ENCODE assay signal across 16 cellular contexts in the genomic region with DNA sequence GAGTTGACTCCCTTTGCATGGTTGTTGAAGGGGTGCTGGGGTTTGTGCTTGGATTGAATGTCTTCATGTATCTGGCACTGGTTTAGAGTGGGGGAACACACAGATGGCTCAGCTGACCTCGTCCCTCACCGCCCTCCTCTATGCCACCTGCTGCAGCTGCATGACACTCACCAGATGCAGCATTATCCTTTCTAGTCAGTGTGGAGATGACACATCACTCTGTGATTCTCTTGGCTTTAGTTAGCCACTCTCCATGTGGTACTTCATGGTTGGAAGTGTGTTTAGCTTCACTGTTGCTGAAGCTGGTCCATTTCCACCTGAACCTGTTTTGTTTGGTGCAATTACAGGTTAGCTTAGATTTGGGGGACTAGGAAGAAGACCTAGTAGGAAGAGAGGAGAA. TPM values are rescaled to one million over a fixed set of nuclear protein-coding genes. Genes with fewer than 3 reads are reported as not detected.
DNase-seq lines count a peak whose midpoint lies in the region; ATAC-seq and TF ChIP-seq lines count a peak whose summit lies in the region.
"Had no signal": no experiment of that assay in that cellular context is flagged by ENCODE, and none has a peak within 500 bp of the region (broad histone marks: within the 10 kb centered on the region; RNA-seq: fewer than 3 reads in every experiment).

No MANE protein-coding gene starts in this region.

- POLR2A ChIA-PET in SK-N-SH (lab: Yijun Ruan, JAX) = no interaction called here

- no peaks in the 10 kb centered on the region for H3K36me3 ChIP-seq in SK-N-SH (replicated peaks in 1 of 2; ENCODE audit: control insufficient read depth in 1 of 2, insufficient read depth in 2 of 2, low read length in 1 of 2)
- H3K36me3 ChIP-seq: HAP-1 had no signal

- no peaks in the 10 kb centered on the region for H3K9me2 ChIP-seq in SK-N-SH

- DNase-seq in AG20443 (ENCODE audit: low spot score) = peak; percentile 66
- peak; percentile 48 for DNase-seq in HS-5 (ENCODE audit: low read depth)
- no peak for DNase-seq in SK-N-SH
- DNase-seq in foreskin fibroblast = peak; percentile 60 to 76
- DNase-seq in left ventricle myocardium superior = no peak
- no peak for DNase-seq in cerebellar cortex (ENCODE audit: low spot score)
- DNase-seq in NCI-H82 (lab: John Stamatoyannopoulos, UW) = no peak
- DNase-seq in omental fat pad (ENCODE audit: low spot score) = no peak
- DNase-seq: activated CD4-positive, alpha-beta T cell treated with anti-CD3 and anti-CD28 coated beads for 36 hours; activated naive CD8-positive, alpha-beta T cell treated with anti-CD3 and anti-CD28 coated beads, Interleukin-2, amount 10 ng/mL, durations not matched to agents 7 days and 5 days; DMS153; NCI-H1105 treated with DMSO at 0.1 percent for 48 hours; posterior cingulate gyrus; stimulated activated CD4-positive, alpha-beta T cell treated with anti-CD3 and anti-CD28 coated beads, Interleukin-1b, Interleukin-23, amount 100 ng/mL, for 48 hours had no signal

- no peak for TF ChIP-seq RAD21 in SK-N-SH (IDR thresholded peaks at IDR 0.05; ENCODE audit: low read length)

- H3K27ac ChIP-seq in SK-N-SH (ENCODE audit: low read depth in 2 of 2, low read length in 1 of 2) = no peak overlapping the region

- no peak overlapping the region for H3K4me2 ChIP-seq in SK-N-SH

- no peak for TF ChIP-seq CTCF in SK-N-SH (IDR thresholded peaks at IDR 0.05)
- no peak for TF ChIP-seq CTCF in foreskin fibroblast (IDR thresholded peaks at IDR 0.05; ENCODE audit: low read depth, low read length)
- no peak for TF ChIP-seq CTCF in omental fat pad (IDR thresholded peaks at IDR 0.05)

- no peaks in the 10 kb centered on the region for H4K20me1 ChIP-seq in SK-N-SH (ENCODE audit: insufficient read depth)

- no peak overlapping the region for H3K4me3 ChIP-seq in SK-N-SH (ENCODE audit: low read depth in 2 of 2, low read length in 1 of 2)
- no peak overlapping the region for H3K4me3 ChIP-seq in foreskin fibroblast (ENCODE audit: low read depth in 1 of 2, low read length in 2 of 2)
- H3K4me3 ChIP-seq: HAP-1 had no signal

- no peaks in the 10 kb centered on the region for H3K9me3 ChIP-seq in SK-N-SH
- H3K9me3 ChIP-seq: HAP-1 had no signal

- intact Hi-C loops in left ventricle myocardium superior (cut with micrococcal nuclease) = no loop called here

- no peak for TF ChIP-seq EP300 in SK-N-SH (IDR thresholded peaks at IDR 0.05; ENCODE audit: borderline replicate concordance in 1 of 2, low read depth in 1 of 2, low read length in 1 of 2)

- H3K4me1 ChIP-seq in SK-N-SH (ENCODE audit: control insufficient read depth in 1 of 2, insufficient read depth in 2 of 2, low read depth in 1 of 2, low read length in 1 of 2) = no peaks in the 10 kb centered on the region; a peak in 1 of 4 replicates
- H3K4me1 ChIP-seq: HAP-1 had no signal

- CTCF ChIA-PET in SK-N-SH (lab: Yijun Ruan, JAX) = interaction anchor here (1.2 to 3.1 kb wide), 2 partner anchors 12 kb away, joined by 3 to 14 read pairs; no protein-coding TSS in a partner anchor

- no peaks in the 10 kb centered on the region for H3F3A ChIP-seq in SK-N-SH (replicated peaks; ENCODE audit: insufficient read depth)

- no peaks in the 10 kb centered on the region for H3K79me2 ChIP-seq in SK-N-SH (ENCODE audit: insufficient read depth)

- ATAC-seq in left ventricle myocardium superior (no peak), omental fat pad (ENCODE audit: low FRiP score) (no peak)
- ATAC-seq: activated CD4-positive, alpha-beta T cell treated with anti-CD3 and anti-CD28 coated beads for 36 hours; stimulated activated memory B cell treated with anti-CD40 and anti-IgM and Interleukin-4, amounts not matched to agents 10 μg/mL and 1 μg/mL and 100 μg/mL, for 72 hours had no signal

- no peak overlapping the region for H2AFZ ChIP-seq in SK-N-SH (ENCODE audit: low read depth)

- no peaks in the 10 kb centered on the region for H3K27me3 ChIP-seq in SK-N-SH (ENCODE audit: insufficient read depth)

- 38% methylated on average over 2 of the region's 2 CpGs for WGBS in SK-N-SH (ENCODE audit: low lambda C conversion rate)

- H3K9ac ChIP-seq in SK-N-SH = no peak overlapping the region

TF ChIP-seq in SK-N-SH, 30 proteins besides CTCF, POLR2A, EP300 and RAD21:
- TF ChIP-seq, protein P1, sequence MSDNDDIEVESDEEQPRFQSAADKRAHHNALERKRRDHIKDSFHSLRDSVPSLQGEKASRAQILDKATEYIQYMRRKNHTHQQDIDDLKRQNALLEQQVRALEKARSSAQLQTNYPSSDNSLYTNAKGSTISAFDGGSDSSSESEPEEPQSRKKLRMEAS (IDR thresholded peaks at IDR 0.05; ENCODE audit: low read depth) = peak; percentile 96
- peak; percentile 36; the same call in 1 of the 2 replicates for TF ChIP-seq NFIC (IDR thresholded peaks at IDR 0.05; ENCODE audit: borderline replicate concordance)
- TF ChIP-seq, protein P2, sequence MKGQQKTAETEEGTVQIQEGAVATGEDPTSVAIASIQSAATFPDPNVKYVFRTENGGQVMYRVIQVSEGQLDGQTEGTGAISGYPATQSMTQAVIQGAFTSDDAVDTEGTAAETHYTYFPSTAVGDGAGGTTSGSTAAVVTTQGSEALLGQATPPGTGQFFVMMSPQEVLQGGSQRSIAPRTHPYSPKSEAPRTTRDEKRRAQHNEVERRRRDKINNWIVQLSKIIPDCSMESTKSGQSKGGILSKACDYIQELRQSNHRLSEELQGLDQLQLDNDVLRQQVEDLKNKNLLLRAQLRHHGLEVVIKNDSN (IDR thresholded peaks at IDR 0.05; ENCODE audit: borderline replicate concordance, low read depth) = peak; percentile 66; the same call in 1 of the 2 replicates
- no peak for TF ChIP-seq GATA2 (CRISPR knock-in tag; IDR thresholded peaks at IDR 0.05)
- peak; percentile 97 for TF ChIP-seq TCF12 (IDR thresholded peaks at IDR 0.05)
- peak; percentile 57; the same call in 1 of the 2 replicates for TF ChIP-seq FOSL2 (IDR thresholded peaks at IDR 0.05; ENCODE audit: borderline replicate concordance, low read depth)
- TF ChIP-seq ELF1 (IDR thresholded peaks at IDR 0.05) = no peak
- no peak for TF ChIP-seq MEF2A (IDR thresholded peaks at IDR 0.05; ENCODE audit: borderline replicate concordance, low read depth)
- peak; percentile 69; the same call in 1 of the 2 replicates for TF ChIP-seq POLR2AphosphoS5 (IDR thresholded peaks at IDR 0.05; ENCODE audit: low read depth, low read length)
- peak; percentile 80 for TF ChIP-seq PBX3 (IDR thresholded peaks at IDR 0.05)

RNA-seq across cellular contexts. Expression of gene BMPER, which starts 56.3 kb away (rescaled TPM):
- 18.2 and 20.0 TPM in 2 replicates for polyA plus RNA-seq in SK-N-SH (2012; rRNA removed)
- polyA plus RNA-seq in SK-N-SH (2012; cell fraction: cytosol; rRNA removed) = 24.8 and 24.9 TPM in 2 replicates
- 20.6 and 31.6 TPM in 2 replicates for polyA plus RNA-seq in SK-N-SH (2012; cell fraction: nucleus; rRNA removed)
- total RNA-seq in left ventricle myocardium superior (0.59 TPM), omental fat pad (10 to 100 TPM in 2 of 4 donors, 1 to 10 TPM in 2; 5.4 to 32.5 (median 16.6) TPM)
- total RNA-seq: activated CD4-positive, alpha-beta T cell treated with anti-CD3 and anti-CD28 coated beads for 36 hours; activated naive CD8-positive, alpha-beta T cell treated with anti-CD3 and anti-CD28 coated beads, Interleukin-2, amount 10 ng/mL, durations not matched to agents 7 days and 5 days had no signal

Comparison
In these comparisons a context has a peak if more than half of its experiments do, and no peak if none do; other contexts are left out.
1. DNase-seq: peak in AG20443 (single experiment), HS-5 (single experiment) and foreskin fibroblast (2 of 2); none in SK-N-SH (single experiment), left ventricle myocardium superior (single experiment), cerebellar cortex (single experiment), NCI-H82 (single experiment) and omental fat pad (single experiment).